19 cellular contexts compared by ENCODE assay signal in the genomic region with DNA sequence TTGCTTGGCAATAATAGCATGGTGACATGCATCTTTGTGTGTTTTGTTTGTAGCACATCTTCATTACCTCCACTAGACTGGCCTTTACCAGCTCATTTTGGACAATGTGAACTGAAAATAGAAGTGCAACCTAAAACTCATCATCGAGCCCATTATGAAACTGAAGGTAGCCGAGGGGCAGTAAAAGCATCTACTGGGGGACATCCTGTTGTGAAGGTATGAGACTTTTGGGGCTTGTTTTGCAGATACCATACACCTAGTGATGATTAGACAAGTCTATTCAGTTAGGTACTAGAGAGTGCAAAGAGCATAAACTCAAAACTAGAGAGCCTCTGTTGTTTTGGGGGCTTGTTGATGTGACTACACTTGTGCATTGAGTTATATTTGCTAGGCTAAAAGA. TPM values are rescaled to one million over a fixed set of nuclear protein-coding genes. Genes with fewer than 3 reads are reported as not detected.
DNase-seq lines count a peak whose midpoint lies in the region; ATAC-seq and TF ChIP-seq lines count a peak whose summit lies in the region.
"Had no signal": no experiment of that assay in that cellular context is flagged by ENCODE, and none has a peak within 500 bp of the region (broad histone marks: within the 10 kb centered on the region; RNA-seq: fewer than 3 reads in every experiment).

No MANE protein-coding gene starts in this region.

- WGBS in lower leg skin, 2 donors, result 85 to 88% methylated on average over 2 of the region's 2 CpGs
- 94% methylated on average over 2 of the region's 2 CpGs for WGBS in right cardiac atrium

- DNase-seq in activated CD4-positive, CD25-positive, alpha-beta regulatory T cell (lab: John Stamatoyannopoulos, UW), result no peak
- DNase-seq in naive thymus-derived CD4-positive, alpha-beta T cell, result no peak
- no peak for DNase-seq in lower leg skin (ENCODE audit: low spot score in 2 of 2)
- no peak for DNase-seq in right cardiac atrium
- DNase-seq in activated naive CD4-positive, alpha-beta T cell treated with anti-CD3 and anti-CD28 coated beads, Interleukin-2, amount 50 U/mL, for 16 hours, result no peak
- DNase-seq: activated CD4-positive, alpha-beta T cell treated with anti-CD3 and anti-CD28 coated beads, Interleukin-2, amount 50 U/mL, for 1 hour; effector CD4-positive, alpha-beta T cell; HCEC 1CT; NCI-H2081; NCI-H774; stimulated activated CD4-positive, alpha-beta T cell treated with anti-CD3 and anti-CD28 coated beads, Interleukin-2, amount 100 ng/mL, for 24 hours; transverse colon had no signal

- H3K27ac Mint-ChIP-seq in naive thymus-derived CD4-positive, alpha-beta T cell, result peak overlapping the region in 6 of 9 donors; percentile 18 to 75 (median 41)
- H3K27ac Mint-ChIP-seq: nephron had no signal

- no peak overlapping the region for H3K4me3 Mint-ChIP-seq in naive thymus-derived CD4-positive, alpha-beta T cell
- H3K4me3 Mint-ChIP-seq: nephron had no signal

- no peak overlapping the region for H3K4me3 ChIP-seq in naive thymus-derived CD4-positive, alpha-beta T cell (ENCODE audit: low read length)
- H3K4me3 ChIP-seq in lower leg skin (ENCODE audit: low read depth, poor library complexity, severe bottlenecking) (no peak overlapping the region), right cardiac atrium (ENCODE audit: low read length) (no peak overlapping the region)
- H3K4me3 ChIP-seq: breast epithelium, right atrium auricular region, transverse colon had no signal

- intact Hi-C loops in naive thymus-derived CD4-positive, alpha-beta T cell (cut with micrococcal nuclease), result no loop called here
- intact Hi-C loops in lower leg skin (cut with DNase I; ENCODE audit: low total_unique reads) (no loop called here), right cardiac atrium (cut with DNase I) (no loop called here)

- no peaks in the 10 kb centered on the region for H3K9me3 Mint-ChIP-seq in naive thymus-derived CD4-positive, alpha-beta T cell
- H3K9me3 Mint-ChIP-seq: nephron had no signal

- TF ChIP-seq POLR2A in lower leg skin (IDR thresholded peaks at IDR 0.05), result no peak

- H3K36me3 Mint-ChIP-seq in naive thymus-derived CD4-positive, alpha-beta T cell, result peaks cover 7 to 31% (median 17%) of the 10 kb centered on the region in 5 donors

- no peaks in the 10 kb centered on the region for H3K27me3 ChIP-seq in naive thymus-derived CD4-positive, alpha-beta T cell (ENCODE audit: control insufficient read depth in 2 of 2, insufficient read depth in 2 of 2, low read length in 2 of 2)
- H3K27me3 ChIP-seq in right cardiac atrium (ENCODE audit: control insufficient read depth, insufficient read depth), result no peaks in the 10 kb centered on the region
- H3K27me3 ChIP-seq: breast epithelium, right atrium auricular region, transverse colon had no signal

- peak; percentile 53 to 73 for ATAC-seq in activated CD4-positive, CD25-positive, alpha-beta regulatory T cell treated with anti-CD3 and anti-CD28 coated beads, Interleukin-2, amount 50 U/mL, for 24 hours
- ATAC-seq in GM19324 (IDR thresholded peaks at IDR 0.05; ENCODE audit: low FRiP score, unreplicated experiment) (peak; percentile 66), HG03196 (IDR thresholded peaks at IDR 0.05; ENCODE audit: unreplicated experiment) (peak; percentile 57), right cardiac atrium (no peak)
- no peak for ATAC-seq in naive thymus-derived CD4-positive, alpha-beta T cell

- no peak overlapping the region for H3K27ac ChIP-seq in naive thymus-derived CD4-positive, alpha-beta T cell (ENCODE audit: low read depth, low read length)
- H3K27ac ChIP-seq in right cardiac atrium (ENCODE audit: low read length), result no peak overlapping the region
- H3K27ac ChIP-seq: 22Rv1, breast epithelium, right atrium auricular region, transverse colon had no signal

- peaks cover 41 to 74% (median 63%) of the 10 kb centered on the region in 7 donors for H3K4me1 Mint-ChIP-seq in naive thymus-derived CD4-positive, alpha-beta T cell
- H3K4me1 Mint-ChIP-seq: nephron had no signal

- peaks cover 7 to 20% of the 10 kb centered on the region in 2 donors for H3K4me1 ChIP-seq in naive thymus-derived CD4-positive, alpha-beta T cell (ENCODE audit: control insufficient read depth in 2 of 2, insufficient read depth in 2 of 2, low read length in 2 of 2)
- H3K4me1 ChIP-seq in right cardiac atrium (ENCODE audit: control insufficient read depth, insufficient read depth, low read length), result peaks cover under 1% of the 10 kb centered on the region
- H3K4me1 ChIP-seq: breast epithelium, right atrium auricular region had no signal

- peaks cover 0 to 8% (median 4%) of the 10 kb centered on the region in 3 experiments for H3K36me3 ChIP-seq in naive thymus-derived CD4-positive, alpha-beta T cell (ENCODE audit: control insufficient read depth in 2 of 3, insufficient read depth in 3 of 3, low read length in 3 of 3)
- H3K36me3 ChIP-seq: breast epithelium had no signal

- POLR2A ChIA-PET in naive thymus-derived CD4-positive, alpha-beta T cell (lab: Charles Lee), result no interaction called here

- no peaks in the 10 kb centered on the region for H3K9me3 ChIP-seq in naive thymus-derived CD4-positive, alpha-beta T cell (ENCODE audit: control insufficient read depth in 2 of 3, low read length in 3 of 3)
- no peaks in the 10 kb centered on the region for H3K9me3 ChIP-seq in right cardiac atrium (ENCODE audit: control insufficient read depth, low read length)
- H3K9me3 ChIP-seq: breast epithelium, transverse colon had no signal

- CTCF ChIA-PET in naive thymus-derived CD4-positive, alpha-beta T cell (lab: Charles Lee), result no interaction called here

- H3K27me3 Mint-ChIP-seq in naive thymus-derived CD4-positive, alpha-beta T cell, result no peaks in the 10 kb centered on the region

- TF ChIP-seq CTCF in lower leg skin (IDR thresholded peaks at IDR 0.05), result no peak

RNA-seq across cellular contexts. Expression of a gene that starts 41.2 kb away (rescaled TPM):
- total RNA-seq in naive thymus-derived CD4-positive, alpha-beta T cell, result 100 to 1,000 TPM; 120 to 151 (median 147) TPM
- 100 to 1,000 TPM in 1 of 2 donors, 10 to 100 TPM in 1; 75.8 to 109 TPM for polyA plus RNA-seq in naive thymus-derived CD4-positive, alpha-beta T cell
- total RNA-seq in lower leg skin (10 to 100 TPM; 28.2 to 49.2 (median 31.9) TPM), right cardiac atrium (10 to 100 TPM; 28.7 to 34.7 (median 33.6) TPM)
- polyA plus RNA-seq in right cardiac atrium, result 8.1 TPM

Comparison
In these comparisons a context has a peak if more than half of its experiments do, and no peak if none do; other contexts are left out.
1. ATAC-seq: peak in activated CD4-positive, CD25-positive, alpha-beta regulatory T cell treated with anti-CD3 and anti-CD28 coated beads, Interleukin-2, amount 50 U/mL, for 24 hours (2 of 2), GM19324 (single experiment) and HG03196 (single experiment); none in naive thymus-derived CD4-positive, alpha-beta T cell (single experiment) and right cardiac atrium (0 of 2).